Comparison of ENCODE assay signal across 24 cellular contexts in the genomic region with DNA sequence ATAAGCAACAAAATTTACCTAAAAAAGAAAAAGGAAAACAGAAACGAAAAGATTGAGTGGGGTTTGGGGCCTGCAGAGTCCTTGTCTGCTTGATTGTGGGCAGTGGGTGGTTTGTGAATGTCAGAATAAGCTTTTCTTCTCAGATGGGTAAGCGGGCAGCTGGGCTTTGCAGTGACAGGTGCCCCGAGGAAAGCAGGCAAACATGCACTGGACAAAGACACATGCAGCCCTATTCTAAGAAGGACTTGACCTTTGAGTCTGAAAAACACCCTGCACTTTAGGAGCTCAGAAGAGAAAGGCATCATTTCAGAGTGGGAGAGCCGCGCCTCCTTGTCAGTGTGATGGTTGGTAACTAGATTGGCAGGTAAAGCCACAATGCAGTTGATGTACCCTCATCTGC.
"Had no signal": no experiment of that assay in that cellular context is flagged by ENCODE, and none has a peak within 500 bp of the region (broad histone marks: within the 10 kb centered on the region; RNA-seq: fewer than 3 reads in every experiment).

No MANE protein-coding gene starts in this region.

- H3K4me1 ChIP-seq: body of pancreas, pancreas, right lobe of liver, vagina had no signal

- H3K36me3 Mint-ChIP-seq: activated naive CD4-positive, alpha-beta T cell treated with anti-CD3 and anti-CD28 coated beads, Interleukin-2, amount 50 U/mL, for 24 hours; immature natural killer cell had no signal

- H3K27me3 Mint-ChIP-seq: activated CD4-positive, alpha-beta T cell treated with anti-CD3 and anti-CD28 coated beads, Interleukin-2, amount 10 ng/mL, durations not matched to agents 7 days and 5 days; activated naive CD4-positive, alpha-beta T cell treated with anti-CD3 and anti-CD28 coated beads, Interleukin-2, amount 50 U/mL, for 24 hours; stimulated activated naive CD8-positive, alpha-beta T cell treated with anti-CD3 and anti-CD28 coated beads, Interleukin-15, Interleukin-2, amounts not matched to agents 100 ng/mL and 50 ng/mL, for 24 hours had no signal

- H2AFZ ChIP-seq: hepatocyte had no signal

- H3K9me3 Mint-ChIP-seq: activated CD4-positive, alpha-beta T cell treated with anti-CD3 and anti-CD28 coated beads, Interleukin-2, amount 10 ng/mL, durations not matched to agents 7 days and 5 days; activated naive CD4-positive, alpha-beta T cell treated with anti-CD3 and anti-CD28 coated beads, Interleukin-2, amount 50 U/mL, for 24 hours; activated T-helper 1 cell treated with anti-CD3 and anti-CD28 coated beads, Interleukin-12 subunit alpha, Interleukin-12 subunit beta, Interleukin-2, Interleukin-4 antibody, amounts not matched to agents 30 ng/mL and 10 ng/mL and 1 ng/mL, durations not matched to agents 14 hours and 24 hours and 36 hours; immature natural killer cell; nephron; stimulated activated naive CD8-positive, alpha-beta T cell treated with anti-CD3 and anti-CD28 coated beads, Interleukin-15, Interleukin-2, amounts not matched to agents 100 ng/mL and 50 ng/mL, for 24 hours; T-helper 2 cell treated with Interferon-gamma antibody and Interleukin-4, amounts not matched to agents 5 μg/mL and 100 μg/mL, for 36 hours had no signal

- ATAC-seq: activated CD8-positive, alpha-beta T cell treated with anti-CD3 and anti-CD28 coated beads, Interleukin-2, amount 10 ng/mL, durations not matched to agents 7 days and 5 days; body of pancreas; esophagus mucosa; pancreas; right lobe of liver had no signal

- H3K79me2 ChIP-seq: hepatocyte had no signal

- H3K4me1 Mint-ChIP-seq: activated CD4-positive, alpha-beta T cell treated with anti-CD3 and anti-CD28 coated beads, Interleukin-2, amount 10 ng/mL, durations not matched to agents 7 days and 5 days; activated naive CD4-positive, alpha-beta T cell treated with anti-CD3 and anti-CD28 coated beads, Interleukin-2, amount 50 U/mL, for 24 hours; immature natural killer cell had no signal

- H3K9me3 ChIP-seq: body of pancreas, pancreas, right lobe of liver, transverse colon, vagina had no signal

- H3K27me3 ChIP-seq: body of pancreas, hepatocyte, pancreas, right lobe of liver, transverse colon, vagina had no signal

- H3K27ac ChIP-seq: body of pancreas, hepatocyte, pancreas, right lobe of liver, skin epidermis, transverse colon, vagina had no signal

- H3K4me2 ChIP-seq: hepatocyte had no signal

- H3K4me3 Mint-ChIP-seq: activated CD4-positive, alpha-beta T cell treated with anti-CD3 and anti-CD28 coated beads, Interleukin-2, amount 10 ng/mL, durations not matched to agents 7 days and 5 days; activated CD8-positive, alpha-beta T cell treated with anti-CD3 and anti-CD28 coated beads, Interleukin-2, amount 10 ng/mL, durations not matched to agents 7 days and 5 days; activated naive CD4-positive, alpha-beta T cell treated with anti-CD3 and anti-CD28 coated beads, Interleukin-2, amount 50 U/mL, for 24 hours; activated T-helper 1 cell treated with anti-CD3 and anti-CD28 coated beads, Interleukin-12 subunit alpha, Interleukin-12 subunit beta, Interleukin-2, Interleukin-4 antibody, amounts not matched to agents 30 ng/mL and 10 ng/mL and 1 ng/mL, durations not matched to agents 14 hours and 24 hours and 36 hours; immature natural killer cell; nephron; stimulated activated naive CD8-positive, alpha-beta T cell treated with anti-CD3 and anti-CD28 coated beads, Interleukin-15, Interleukin-2, amounts not matched to agents 100 ng/mL and 50 ng/mL, for 24 hours; T-helper 2 cell treated with Interferon-gamma antibody and Interleukin-4, amounts not matched to agents 5 μg/mL and 100 μg/mL, for 36 hours had no signal

- DNase-seq: activated CD4-positive, alpha-beta T cell treated with anti-CD3 and anti-CD28 coated beads, Interleukin-2, amount 10 ng/mL, durations not matched to agents 7 days and 5 days; activated CD4-positive, CD25-positive, alpha-beta regulatory T cell treated with anti-CD3 and anti-CD28 coated beads, Interleukin-2, amount 50 U/mL, for 72 hours; activated CD8-positive, alpha-beta T cell treated with anti-CD3 and anti-CD28 coated beads, Interleukin-2, amount 10 ng/mL, durations not matched to agents 7 days and 5 days; activated gamma-delta T cell treated with Interleukin-2 at 50 U/mL for 16 hours; body of pancreas; caudate nucleus; dermis blood vessel endothelial cell; effector CD8-positive, alpha-beta T cell; foreskin melanocyte; immature natural killer cell; right lobe of liver; stimulated activated CD4-positive, alpha-beta T cell treated with anti-CD3 and anti-CD28 coated beads, Interleukin-1b, Interleukin-23, amount 100 ng/mL, for 48 hours; transverse colon; WERI-Rb-1 had no signal

- H3K27ac Mint-ChIP-seq: activated CD4-positive, alpha-beta T cell treated with anti-CD3 and anti-CD28 coated beads, Interleukin-2, amount 10 ng/mL, durations not matched to agents 7 days and 5 days; activated CD8-positive, alpha-beta T cell treated with anti-CD3 and anti-CD28 coated beads, Interleukin-2, amount 10 ng/mL, durations not matched to agents 7 days and 5 days; activated naive CD4-positive, alpha-beta T cell treated with anti-CD3 and anti-CD28 coated beads, Interleukin-2, amount 50 U/mL, for 24 hours; activated T-helper 1 cell treated with anti-CD3 and anti-CD28 coated beads, Interleukin-12 subunit alpha, Interleukin-12 subunit beta, Interleukin-2, Interleukin-4 antibody, amounts not matched to agents 30 ng/mL and 10 ng/mL and 1 ng/mL, durations not matched to agents 14 hours and 24 hours and 36 hours; stimulated activated naive CD8-positive, alpha-beta T cell treated with anti-CD3 and anti-CD28 coated beads, Interleukin-15, Interleukin-2, amounts not matched to agents 100 ng/mL and 50 ng/mL, for 24 hours; T-helper 2 cell treated with Interferon-gamma antibody and Interleukin-4, amounts not matched to agents 5 μg/mL and 100 μg/mL, for 36 hours had no signal

- H3K4me3 ChIP-seq: body of pancreas, hepatocyte, pancreas, right lobe of liver, skin epidermis, transverse colon, vagina had no signal

- H3K36me3 ChIP-seq: pancreas, right lobe of liver, transverse colon, vagina, WERI-Rb-1 had no signal
